9 cellular contexts compared by ENCODE assay signal in the genomic region with DNA sequence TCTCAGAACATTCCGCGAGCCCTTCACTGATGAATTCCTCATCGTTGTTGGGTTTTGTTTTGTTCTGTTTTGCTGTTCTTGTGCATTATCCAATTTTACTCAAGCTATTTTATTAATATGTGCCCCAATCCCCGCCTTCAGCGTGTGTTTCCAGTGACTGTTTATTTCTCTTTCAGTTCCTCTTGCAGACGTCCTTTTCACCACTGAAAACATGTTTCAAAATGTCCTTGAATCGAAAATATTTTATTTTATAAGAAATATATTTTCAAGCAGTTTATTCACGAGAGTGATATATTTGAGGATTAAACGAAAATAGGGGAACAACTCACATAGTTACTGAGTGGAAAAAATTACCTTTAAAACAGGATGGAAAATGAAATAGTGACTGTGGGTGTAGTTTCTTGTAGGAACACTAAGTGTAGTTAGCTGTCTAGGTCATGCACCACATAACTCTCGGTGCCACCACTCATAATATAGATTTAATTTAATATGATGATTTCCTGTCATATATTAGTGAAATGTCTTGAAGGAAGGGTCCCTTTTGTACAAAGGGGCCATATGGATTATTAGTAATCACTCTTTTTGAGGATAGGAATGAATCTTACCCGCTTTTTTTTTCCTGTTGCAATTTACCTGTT.
DNase-seq lines count a peak whose midpoint lies in the region; ATAC-seq lines count a peak whose summit lies in the region.
"Had no signal": no experiment of that assay in that cellular context is flagged by ENCODE, and none has a peak within 500 bp of the region (broad histone marks: within the 10 kb centered on the region; RNA-seq: fewer than 3 reads in every experiment).

No MANE protein-coding gene starts in this region.

- H3K4me1 Mint-ChIP-seq in activated T-cell treated with anti-CD3 and anti-CD28 coated beads, Interleukin-2, amount 50 U/mL, for 24 hours (ENCODE audit: low read depth): peaks cover 2% of the 10 kb centered on the region

- H3K27me3 Mint-ChIP-seq in activated T-cell treated with anti-CD3 and anti-CD28 coated beads, Interleukin-2, amount 50 U/mL, for 24 hours: no peaks in the 10 kb centered on the region

- H3K9me3 Mint-ChIP-seq in activated T-cell treated with anti-CD3 and anti-CD28 coated beads, Interleukin-2, amount 50 U/mL, for 24 hours: no peaks in the 10 kb centered on the region

- no peak overlapping the region for H3K4me3 Mint-ChIP-seq in activated T-cell treated with anti-CD3 and anti-CD28 coated beads, Interleukin-2, amount 50 U/mL, for 24 hours

- peak overlapping the region; percentile 28; the same call in 1 of the 2 replicates for H3K4me3 ChIP-seq in GM08714 (ENCODE audit: low read length)

- peak; percentile 80 for ATAC-seq in GM19467 (IDR thresholded peaks at IDR 0.05; ENCODE audit: unreplicated experiment)
- peak; percentile 89 for ATAC-seq in HG03064 (IDR thresholded peaks at IDR 0.05; ENCODE audit: low read depth, unreplicated experiment)

- DNase-seq in SIG-M5 treated with dmso at 0.1 percent for 504 hours (lab: John Stamatoyannopoulos, UW; ENCODE audit: unreplicated experiment): peak; percentile 45
- no peak for DNase-seq in NCI-H226
- no peak for DNase-seq in activated T-cell treated with anti-CD3 and anti-CD28 coated beads, Interleukin-2, amount 50 U/mL, for 24 hours
- no peak for DNase-seq in globus pallidus (ENCODE audit: low spot score)
- no peak for DNase-seq in NCI-H82 treated with DMSO at 0.1 percent for 48 hours (lab: John Stamatoyannopoulos, UW; ENCODE audit: unreplicated experiment)
- DNase-seq: H7 had no signal

- no peaks in the 10 kb centered on the region for H3K36me3 Mint-ChIP-seq in activated T-cell treated with anti-CD3 and anti-CD28 coated beads, Interleukin-2, amount 50 U/mL, for 24 hours (ENCODE audit: low read depth)

- no peak overlapping the region for H3K27ac Mint-ChIP-seq in activated T-cell treated with anti-CD3 and anti-CD28 coated beads, Interleukin-2, amount 50 U/mL, for 24 hours
